20 cellular contexts compared by ENCODE assay signal in the genomic region with DNA sequence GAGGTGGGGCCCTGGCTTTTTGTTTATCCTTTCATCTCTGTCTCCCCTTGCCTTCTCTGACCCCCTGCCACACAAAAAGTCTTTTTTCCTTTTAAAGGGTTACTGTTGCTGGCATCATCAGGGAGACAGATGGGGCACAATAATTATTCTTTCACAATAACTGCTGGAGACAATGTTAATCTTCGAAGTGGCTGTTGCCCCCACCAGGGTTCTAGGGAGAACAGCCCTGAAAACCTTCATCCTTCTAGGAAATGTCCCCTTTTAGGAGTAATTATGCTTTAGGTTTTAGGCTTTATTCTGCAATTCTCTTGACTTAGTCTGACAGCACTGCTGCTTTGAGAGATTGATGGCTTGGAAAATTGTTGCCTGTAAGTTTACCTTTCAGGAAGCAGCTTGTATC.
DNase-seq lines count a peak whose midpoint lies in the region; ATAC-seq, FAIRE-seq and TF ChIP-seq lines count a peak whose summit lies in the region.
"Had no signal": no experiment of that assay in that cellular context is flagged by ENCODE, and none has a peak within 500 bp of the region (broad histone marks: within the 10 kb centered on the region; RNA-seq: fewer than 3 reads in every experiment).

No MANE protein-coding gene starts in this region.

- peaks cover 0 to 33% (median 16%) of the 10 kb centered on the region in 4 donors for H3K4me1 ChIP-seq in tibial artery

- no peaks in the 10 kb centered on the region for H3K9me3 ChIP-seq in tibial artery
- H3K9me3 ChIP-seq: BLaER1 treated with 17β-estradiol and CSF1 and Interleukin-3, amounts not matched to agents 10 nM and 100 nM; MG63 had no signal

- peaks cover 0 to 4% of the 10 kb centered on the region in 2 donors for H3K27me3 ChIP-seq in tibial artery
- H3K27me3 ChIP-seq: BLaER1 treated with 17β-estradiol and CSF1 and Interleukin-3, amounts not matched to agents 10 nM and 100 nM had no signal

- H3K27ac ChIP-seq in tibial artery, result no peak overlapping the region
- H3K27ac ChIP-seq: BLaER1 treated with 17β-estradiol and CSF1 and Interleukin-3, amounts not matched to agents 10 nM and 100 nM; GM23248; PC-9 had no signal

- FAIRE-seq in D721Med (lab: Jason Lieb, UNC), result no peak

- H3K27me3 Mint-ChIP-seq in nephron (ENCODE audit: low read depth), result peaks cover 8% of the 10 kb centered on the region
- H3K27me3 Mint-ChIP-seq in CD14-positive monocyte (ENCODE audit: low read depth in 3 of 3), result peaks cover 0 to 5% (median 4%) of the 10 kb centered on the region in 3 donors

- no peaks in the 10 kb centered on the region for H3K36me3 ChIP-seq in tibial artery
- H3K36me3 ChIP-seq: BLaER1 treated with 17β-estradiol and CSF1 and Interleukin-3, amounts not matched to agents 10 nM and 100 nM; MG63 had no signal

- no peak for ATAC-seq in GM21447 (IDR thresholded peaks at IDR 0.05; ENCODE audit: unreplicated experiment)
- ATAC-seq: HCT116 had no signal

- H3K27ac Mint-ChIP-seq in nephron, result peak overlapping the region; percentile 42 to 92 (median 79)
- H3K27ac Mint-ChIP-seq in CD14-positive monocyte, result no peak overlapping the region
- H3K27ac Mint-ChIP-seq: CD8-positive, alpha-beta memory T cell had no signal

- H3K4me3 Mint-ChIP-seq in nephron (no peak overlapping the region), CD14-positive monocyte (no peak overlapping the region)

- H3K4me3 ChIP-seq in tibial artery, result no peak overlapping the region
- H3K4me3 ChIP-seq: BLaER1 treated with 17β-estradiol and CSF1 and Interleukin-3, amounts not matched to agents 10 nM and 100 nM; GM23248; MG63; PC-9 had no signal

- DNase-seq in D721Med (ENCODE audit: insufficient read length, low spot score), result no peak
- peak; percentile 39 for DNase-seq in NCI-H1694 (lab: John Stamatoyannopoulos, UW)
- peak; percentile 64 to 76 for DNase-seq in NCI-H524 (lab: John Stamatoyannopoulos, UW)
- no peak for DNase-seq in CD14-positive monocyte (ENCODE audit: low spot score)
- no peak for DNase-seq in NCI-H345 treated with DMSO at 0.1 percent for 48 hours (lab: John Stamatoyannopoulos, UW; ENCODE audit: unreplicated experiment)
- DNase-seq in tibial artery, result no peak
- DNase-seq: CD8-positive, alpha-beta memory T cell; DND-41; GM23248; Kasumi-1; MG63; NCI-H1048; NCI-H446 treated with DMSO at 0.1 percent for 48 hours; NCI-H774; T-helper 1 cell had no signal

- H3K36me3 Mint-ChIP-seq in nephron (ENCODE audit: low read depth) (no peaks in the 10 kb centered on the region), CD14-positive monocyte (no peaks in the 10 kb centered on the region)
- H3K36me3 Mint-ChIP-seq: CD8-positive, alpha-beta memory T cell had no signal

- peak; percentile 27 for TF ChIP-seq CTCF in D721Med (IDR thresholded peaks at IDR 0.05; ENCODE audit: insufficient read depth, missing control alignments)
- no peak for TF ChIP-seq CTCF in nephron (IDR thresholded peaks at IDR 0.05; ENCODE audit: unreplicated experiment in 3 of 3)
- TF ChIP-seq CTCF in CD14-positive monocyte (IDR thresholded peaks at IDR 0.05), result no peak
- no peak for TF ChIP-seq CTCF in tibial artery (IDR thresholded peaks at IDR 0.05)

- peaks cover 58% of the 10 kb centered on the region for H3K4me1 Mint-ChIP-seq in nephron
- H3K4me1 Mint-ChIP-seq in CD14-positive monocyte, result peaks cover 9% of the 10 kb centered on the region
- H3K4me1 Mint-ChIP-seq: CD8-positive, alpha-beta memory T cell had no signal

- H3K9me3 Mint-ChIP-seq in nephron (no peaks in the 10 kb centered on the region), CD14-positive monocyte (no peaks in the 10 kb centered on the region)

- intact Hi-C loops in CD14-positive monocyte (cut with micrococcal nuclease), result no loop called here
- intact Hi-C loops in tibial artery (cut with DNase I; ENCODE audit: low total_unique reads), result loop anchor here (10.0 kb wide), 1 partner anchor 145 kb away; no protein-coding TSS in a partner anchor

Comparison
In these comparisons a context has a peak if more than half of its experiments do, and no peak if none do; other contexts are left out.
1. DNase-seq: peak in NCI-H1694 (single experiment) and NCI-H524 (2 of 2); none in D721Med (single experiment), CD14-positive monocyte (single experiment), NCI-H345 treated with DMSO at 0.1 percent for 48 hours (single experiment) and tibial artery (0 of 2).
2. H3K27ac Mint-ChIP-seq: peak in nephron (3 of 3); none in CD14-positive monocyte (0 of 7).